ENCODE assay signal across 12 cellular contexts in the genomic region with DNA sequence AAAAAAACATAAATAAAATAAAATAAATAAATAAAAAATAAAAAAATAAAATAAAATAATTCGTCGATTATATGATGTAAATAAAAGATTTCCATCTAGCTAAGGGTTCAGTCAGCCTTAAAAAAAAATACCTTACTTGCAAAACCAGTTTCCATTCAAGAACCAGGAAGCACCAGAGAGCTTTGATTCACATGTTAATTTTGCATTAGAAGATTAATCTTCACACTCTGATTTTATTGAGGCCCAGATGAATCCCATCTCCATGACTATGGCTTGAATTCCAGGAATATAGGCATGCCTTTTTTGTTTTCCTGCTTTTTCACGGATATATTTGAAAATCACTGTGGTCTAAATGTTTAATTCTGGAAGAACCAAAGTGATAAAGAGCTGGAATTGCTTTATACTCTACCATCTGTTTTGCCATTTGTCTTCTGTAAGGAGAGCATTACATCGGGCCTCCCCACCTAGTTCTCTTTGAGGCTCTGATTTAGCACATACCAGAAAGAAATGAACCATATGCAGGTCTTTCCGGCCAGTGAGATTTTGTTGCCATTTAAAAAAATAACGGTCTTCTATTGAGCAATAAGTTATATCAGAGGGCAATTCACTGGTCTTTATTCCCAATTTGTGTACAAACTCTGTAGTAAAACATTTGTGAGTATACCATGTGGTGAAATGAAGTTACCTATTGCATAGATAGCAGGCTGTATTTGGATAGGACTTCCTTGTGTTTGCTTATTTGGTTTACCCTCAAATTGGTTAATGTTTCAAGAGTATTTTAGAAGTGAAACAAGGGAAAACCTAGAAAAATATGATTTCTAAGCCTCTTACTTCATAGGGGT.
"Had no signal": no experiment of that assay in that cellular context is flagged by ENCODE, and none has a peak within 500 bp of the region (broad histone marks: within the 10 kb centered on the region; RNA-seq: fewer than 3 reads in every experiment).

No MANE protein-coding gene starts in this region.

- H3K9me3 ChIP-seq: ascending aorta, gastrocnemius medialis, thyroid gland, vagina had no signal

- H3K4me1 ChIP-seq: gastrocnemius medialis, right atrium auricular region, stomach, thyroid gland had no signal

- H3K27ac Mint-ChIP-seq: activated CD4-positive, alpha-beta memory T cell treated with anti-CD3 and anti-CD28 coated beads for 36 hours; naive thymus-derived CD4-positive, alpha-beta T cell had no signal

- H3K27me3 ChIP-seq: ascending aorta, gastrocnemius medialis, right atrium auricular region, stomach, thyroid gland, vagina had no signal

- DNase-seq: activated CD4-positive, alpha-beta memory T cell treated with anti-CD3 and anti-CD28 coated beads for 36 hours; activated gamma-delta T cell treated with Interleukin-2 at 50 U/mL for 16 hours; activated T-cell treated with anti-CD3 and anti-CD28 coated beads, Interleukin-2, amount 50 U/mL, for 48 hours; gastrocnemius medialis; naive thymus-derived CD4-positive, alpha-beta T cell; small intestine; stomach; T-helper 9 cell; thyroid gland had no signal

- H3K27ac ChIP-seq: ascending aorta, gastrocnemius medialis, right atrium auricular region, stomach, thyroid gland, vagina had no signal

- H3K9me3 Mint-ChIP-seq: activated CD4-positive, alpha-beta memory T cell treated with anti-CD3 and anti-CD28 coated beads for 36 hours had no signal

- H3K27me3 Mint-ChIP-seq: activated CD4-positive, alpha-beta memory T cell treated with anti-CD3 and anti-CD28 coated beads for 36 hours; naive thymus-derived CD4-positive, alpha-beta T cell had no signal

- H3K36me3 Mint-ChIP-seq: activated CD4-positive, alpha-beta memory T cell treated with anti-CD3 and anti-CD28 coated beads for 36 hours had no signal

- H3K4me3 Mint-ChIP-seq: activated CD4-positive, alpha-beta memory T cell treated with anti-CD3 and anti-CD28 coated beads for 36 hours; naive thymus-derived CD4-positive, alpha-beta T cell had no signal
